Comparison of ENCODE assay signal across 17 cellular contexts in the genomic region with DNA sequence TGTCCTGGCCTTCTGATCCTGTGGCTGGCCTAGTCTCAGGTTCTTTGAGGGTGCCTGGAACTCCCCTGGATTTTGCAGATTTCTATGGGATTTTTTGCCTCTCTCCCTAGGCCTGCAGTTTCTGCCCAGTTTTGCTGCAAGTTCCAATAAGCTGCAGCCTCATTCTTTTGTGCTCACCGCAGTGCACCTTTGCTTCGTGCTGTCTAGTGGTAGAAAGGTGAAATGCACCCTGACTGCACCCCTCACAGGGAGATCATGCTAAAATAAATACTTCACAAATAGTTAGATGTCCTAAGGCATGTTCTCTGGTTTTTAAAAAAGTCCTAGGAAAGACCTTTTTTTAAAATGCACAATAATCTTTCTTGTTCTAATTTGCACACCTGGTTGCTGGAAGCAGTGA.
DNase-seq lines count a peak whose midpoint lies in the region; ATAC-seq and TF ChIP-seq lines count a peak whose summit lies in the region.
"Had no signal": no experiment of that assay in that cellular context is flagged by ENCODE, and none has a peak within 500 bp of the region (broad histone marks: within the 10 kb centered on the region; RNA-seq: fewer than 3 reads in every experiment).

No MANE protein-coding gene starts in this region.

- no peaks in the 10 kb centered on the region for H3K27me3 Mint-ChIP-seq in WTC11 (ENCODE audit: low read depth)

- H3K9me3 Mint-ChIP-seq in WTC11, result no peaks in the 10 kb centered on the region
- H3K9me3 Mint-ChIP-seq: activated CD4-positive, alpha-beta memory T cell treated with anti-CD3 and anti-CD28 coated beads for 36 hours; activated naive CD8-positive, alpha-beta T cell treated with anti-CD3 and anti-CD28 coated beads, Interleukin-2, amount 10 ng/mL, durations not matched to agents 7 days and 5 days had no signal

- no peaks in the 10 kb centered on the region for H3K9me3 ChIP-seq in BE2C
- no peaks in the 10 kb centered on the region for H3K9me3 ChIP-seq in iPS-20b (ENCODE audit: insufficient read depth, low read depth, low read length)
- H3K9me3 ChIP-seq in mucosa of descending colon, result no peaks in the 10 kb centered on the region
- H3K9me3 ChIP-seq in aorta (ENCODE audit: control insufficient read depth, low read length), result no peaks in the 10 kb centered on the region
- H3K9me3 ChIP-seq: sigmoid colon, tibial artery had no signal

- H3K4me3 ChIP-seq in BE2C (ENCODE audit: low read depth, low read length), result no peak overlapping the region
- no peak overlapping the region for H3K4me3 ChIP-seq in iPS-20b (ENCODE audit: low read length)
- no peak overlapping the region for H3K4me3 ChIP-seq in foreskin fibroblast (ENCODE audit: low read depth in 1 of 2, low read length in 2 of 2)
- no peak overlapping the region for H3K4me3 ChIP-seq in mucosa of descending colon
- H3K4me3 ChIP-seq in aorta (ENCODE audit: low read length in 2 of 2), result no peak overlapping the region
- H3K4me3 ChIP-seq: sigmoid colon, tibial artery had no signal

- peak overlapping the region; percentile 92 for H3K27ac Mint-ChIP-seq in WTC11
- H3K27ac Mint-ChIP-seq: activated CD4-positive, alpha-beta memory T cell treated with anti-CD3 and anti-CD28 coated beads for 36 hours; activated naive CD8-positive, alpha-beta T cell treated with anti-CD3 and anti-CD28 coated beads, Interleukin-2, amount 10 ng/mL, durations not matched to agents 7 days and 5 days had no signal

- H3K4me3 Mint-ChIP-seq in WTC11, result no peak overlapping the region
- H3K4me3 Mint-ChIP-seq: activated CD4-positive, alpha-beta memory T cell treated with anti-CD3 and anti-CD28 coated beads for 36 hours; activated naive CD8-positive, alpha-beta T cell treated with anti-CD3 and anti-CD28 coated beads, Interleukin-2, amount 10 ng/mL, durations not matched to agents 7 days and 5 days had no signal

- TF ChIP-seq CTCF in BE2C (IDR thresholded peaks at IDR 0.05; ENCODE audit: low read depth, low read length) (peak; percentile 23), WTC11 (IDR thresholded peaks at IDR 0.05) (peak; percentile 41), foreskin fibroblast (IDR thresholded peaks at IDR 0.05; ENCODE audit: low read depth, low read length) (no peak), mucosa of descending colon (IDR thresholded peaks at IDR 0.05) (no peak)

- H3K4me1 ChIP-seq in BE2C (no peaks in the 10 kb centered on the region), iPS-20b (ENCODE audit: insufficient read depth, low read length) (peaks cover 12% of the 10 kb centered on the region; the same call in 1 of the 2 replicates), mucosa of descending colon (ENCODE audit: low read depth) (no peaks in the 10 kb centered on the region), aorta (ENCODE audit: control insufficient read depth in 1 of 2, insufficient read depth in 2 of 2, low read length in 2 of 2) (no peaks in the 10 kb centered on the region)
- H3K4me1 ChIP-seq: sigmoid colon, tibial artery had no signal

- intact Hi-C loops in mucosa of descending colon (cut with DNase I, micrococcal nuclease), result no loop called here
- intact Hi-C loops in aorta (cut with DNase I), result no loop called here

- peaks cover 2% of the 10 kb centered on the region; the same call in 1 of the 2 replicates for H3K36me3 Mint-ChIP-seq in WTC11
- H3K36me3 Mint-ChIP-seq: activated CD4-positive, alpha-beta memory T cell treated with anti-CD3 and anti-CD28 coated beads for 36 hours; activated naive CD8-positive, alpha-beta T cell treated with anti-CD3 and anti-CD28 coated beads, Interleukin-2, amount 10 ng/mL, durations not matched to agents 7 days and 5 days had no signal

- H3K27ac ChIP-seq in iPS-20b (ENCODE audit: low read length) (no peak overlapping the region), aorta (ENCODE audit: low read depth in 1 of 2, low read length in 2 of 2) (no peak overlapping the region)
- H3K27ac ChIP-seq: sigmoid colon, tibial artery had no signal

- CTCF ChIA-PET in HEK293T (lab: Yijun Ruan, JAX) (no interaction called here), WTC11 (lab: Charles Lee) (interaction anchor here (0.7 to 2.2 kb wide), 20 partner anchors 9 to 296 kb away, joined by 3 to 14 read pairs (median 4); a partner anchor contains a TSS)

- peak overlapping the region; percentile 34; the same call in 1 of the 2 replicates for H3K9ac ChIP-seq in iPS-20b (ENCODE audit: low read depth, low read length)

- POLR2A ChIA-PET in HEK293T (lab: Yijun Ruan, JAX) (no interaction called here), WTC11 (lab: Charles Lee) (interaction anchor here (0.5 kb wide), 1 partner anchor 104 kb away, joined by 3 read pairs; no protein-coding TSS in a partner anchor)

- peak; percentile 92 for ATAC-seq in WTC11
- ATAC-seq in mucosa of descending colon, result no peak
- ATAC-seq in aorta (ENCODE audit: low FRiP score), result no peak

- DNase-seq in BE2C (no peak), HEK293T (ENCODE audit: extremely low spot score) (peak; percentile 18), WTC11 (ENCODE audit: low spot score) (no peak), foreskin fibroblast (no peak), mucosa of descending colon (no peak), aorta (no peak)
- no peak for DNase-seq in activated T-cell treated with anti-CD3 and anti-CD28 coated beads, Interleukin-2, amount 50 U/mL, for 1 hour
- DNase-seq: activated CD4-positive, alpha-beta memory T cell treated with anti-CD3 and anti-CD28 coated beads for 36 hours; activated naive CD8-positive, alpha-beta T cell treated with anti-CD3 and anti-CD28 coated beads, Interleukin-2, amount 10 ng/mL, durations not matched to agents 7 days and 5 days; AML-193; effector memory CD4-positive, alpha-beta T cell; HCEC 1CT; NCI-H526 treated with DMSO at 0.1 percent for 48 hours; sigmoid colon; T-helper 1 cell; tibial artery had no signal

- 81 to 83% methylated on average over 2 of the region's 2 CpGs for WGBS in aorta, 2 donors

- H3K27me3 ChIP-seq in BE2C (no peaks in the 10 kb centered on the region), iPS-20b (ENCODE audit: insufficient read depth, low read length) (no peaks in the 10 kb centered on the region), aorta (ENCODE audit: control insufficient read depth in 1 of 2, insufficient read depth in 2 of 2, low read length in 1 of 2) (no peaks in the 10 kb centered on the region)
- H3K27me3 ChIP-seq: sigmoid colon, tibial artery had no signal

- H3K36me3 ChIP-seq in BE2C, result no peaks in the 10 kb centered on the region
- no peaks in the 10 kb centered on the region for H3K36me3 ChIP-seq in iPS-20b (ENCODE audit: insufficient read depth, low read depth, low read length)
- H3K36me3 ChIP-seq in mucosa of descending colon (ENCODE audit: low read depth), result no peaks in the 10 kb centered on the region
- H3K36me3 ChIP-seq in aorta (ENCODE audit: control insufficient read depth in 1 of 2, insufficient read depth in 2 of 2, low read length in 1 of 2), result no peaks in the 10 kb centered on the region
- H3K36me3 ChIP-seq: sigmoid colon, tibial artery had no signal

- H3K4me1 Mint-ChIP-seq in WTC11, result peaks cover 23% of the 10 kb centered on the region
- H3K4me1 Mint-ChIP-seq: activated naive CD8-positive, alpha-beta T cell treated with anti-CD3 and anti-CD28 coated beads, Interleukin-2, amount 10 ng/mL, durations not matched to agents 7 days and 5 days had no signal

TF ChIP-seq in HEK293T, 16 proteins besides CTCF, POLR2A, EP300 and RAD21 (continues in another document):
- no peak for TF ChIP-seq HDGF (IDR thresholded peaks at IDR 0.05; ENCODE audit: borderline replicate concordance)
- TF ChIP-seq, protein P1, sequence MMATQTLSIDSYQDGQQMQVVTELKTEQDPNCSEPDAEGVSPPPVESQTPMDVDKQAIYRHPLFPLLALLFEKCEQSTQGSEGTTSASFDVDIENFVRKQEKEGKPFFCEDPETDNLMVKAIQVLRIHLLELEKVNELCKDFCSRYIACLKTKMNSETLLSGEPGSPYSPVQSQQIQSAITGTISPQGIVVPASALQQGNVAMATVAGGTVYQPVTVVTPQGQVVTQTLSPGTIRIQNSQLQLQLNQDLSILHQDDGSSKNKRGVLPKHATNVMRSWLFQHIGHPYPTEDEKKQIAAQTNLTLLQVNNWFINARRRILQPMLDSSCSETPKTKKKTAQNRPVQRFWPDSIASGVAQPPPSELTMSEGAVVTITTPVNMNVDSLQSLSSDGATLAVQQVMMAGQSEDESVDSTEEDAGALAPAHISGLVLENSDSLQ (IDR thresholded peaks at IDR 0.05), result no peak
- TF ChIP-seq LEF1 (IDR thresholded peaks at IDR 0.05; ENCODE audit: borderline replicate concordance), result no peak
- TF ChIP-seq CTBP1 (IDR thresholded peaks at IDR 0.05; ENCODE audit: borderline replicate concordance), result no peak
- TF ChIP-seq ZNF384 (IDR thresholded peaks at IDR 0.05), result no peak
- TF ChIP-seq ELF4 (IDR thresholded peaks at IDR 0.05), result no peak
- no peak for TF ChIP-seq SUZ12 (IDR thresholded peaks at IDR 0.05)
- no peak for TF ChIP-seq TARDBP (IDR thresholded peaks at IDR 0.05)
- no peak for TF ChIP-seq ARNT (IDR thresholded peaks at IDR 0.05)
- TF ChIP-seq L3MBTL2 (conservative IDR thresholded peaks at IDR 0.05), result no peak
- no peak for TF ChIP-seq FOXM1 (IDR thresholded peaks at IDR 0.05; ENCODE audit: borderline replicate concordance)
- TF ChIP-seq NFRKB (IDR thresholded peaks at IDR 0.05), result no peak
- no peak for TF ChIP-seq FOXA1 (IDR thresholded peaks at IDR 0.05)

TF ChIP-seq in WTC11, 78 proteins besides CTCF, POLR2A, EP300 and RAD21 (continues in another document):
- TF ChIP-seq TEAD4 (CRISPR knock-in tag; IDR thresholded peaks at IDR 0.05) (no peak), ZBTB21 (CRISPR knock-in tag; IDR thresholded peaks at IDR 0.05; ENCODE audit: borderline replicate concordance) (no peak), GABPB1 (CRISPR knock-in tag; IDR thresholded peaks at IDR 0.05) (no peak), HMGA2 (CRISPR knock-in tag; IDR thresholded peaks at IDR 0.05) (no peak), ZNF138 (CRISPR knock-in tag; conservative IDR thresholded peaks at IDR 0.05) (no peak), PRRX2 (CRISPR knock-in tag; IDR thresholded peaks at IDR 0.05) (no peak), NFYB (CRISPR knock-in tag; conservative IDR thresholded peaks at IDR 0.05; ENCODE audit: low read depth) (no peak), TP53 (CRISPR knock-in tag; IDR thresholded peaks at IDR 0.05) (no peak)
- TF ChIP-seq, protein P2, sequence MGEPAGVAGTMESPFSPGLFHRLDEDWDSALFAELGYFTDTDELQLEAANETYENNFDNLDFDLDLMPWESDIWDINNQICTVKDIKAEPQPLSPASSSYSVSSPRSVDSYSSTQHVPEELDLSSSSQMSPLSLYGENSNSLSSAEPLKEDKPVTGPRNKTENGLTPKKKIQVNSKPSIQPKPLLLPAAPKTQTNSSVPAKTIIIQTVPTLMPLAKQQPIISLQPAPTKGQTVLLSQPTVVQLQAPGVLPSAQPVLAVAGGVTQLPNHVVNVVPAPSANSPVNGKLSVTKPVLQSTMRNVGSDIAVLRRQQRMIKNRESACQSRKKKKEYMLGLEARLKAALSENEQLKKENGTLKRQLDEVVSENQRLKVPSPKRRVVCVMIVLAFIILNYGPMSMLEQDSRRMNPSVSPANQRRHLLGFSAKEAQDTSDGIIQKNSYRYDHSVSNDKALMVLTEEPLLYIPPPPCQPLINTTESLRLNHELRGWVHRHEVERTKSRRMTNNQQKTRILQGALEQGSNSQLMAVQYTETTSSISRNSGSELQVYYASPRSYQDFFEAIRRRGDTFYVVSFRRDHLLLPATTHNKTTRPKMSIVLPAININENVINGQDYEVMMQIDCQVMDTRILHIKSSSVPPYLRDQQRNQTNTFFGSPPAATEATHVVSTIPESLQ (CRISPR knock-in tag; IDR thresholded peaks at IDR 0.05), result no peak

Comparison
In these comparisons a context has a peak if more than half of its experiments do, and no peak if none do; other contexts are left out.
1. CTCF ChIP-seq: peak in BE2C (single experiment) and WTC11 (single experiment); none in foreskin fibroblast (single experiment) and mucosa of descending colon (single experiment).